Comparison of ENCODE assay signal across 19 cellular contexts in the genomic region with DNA sequence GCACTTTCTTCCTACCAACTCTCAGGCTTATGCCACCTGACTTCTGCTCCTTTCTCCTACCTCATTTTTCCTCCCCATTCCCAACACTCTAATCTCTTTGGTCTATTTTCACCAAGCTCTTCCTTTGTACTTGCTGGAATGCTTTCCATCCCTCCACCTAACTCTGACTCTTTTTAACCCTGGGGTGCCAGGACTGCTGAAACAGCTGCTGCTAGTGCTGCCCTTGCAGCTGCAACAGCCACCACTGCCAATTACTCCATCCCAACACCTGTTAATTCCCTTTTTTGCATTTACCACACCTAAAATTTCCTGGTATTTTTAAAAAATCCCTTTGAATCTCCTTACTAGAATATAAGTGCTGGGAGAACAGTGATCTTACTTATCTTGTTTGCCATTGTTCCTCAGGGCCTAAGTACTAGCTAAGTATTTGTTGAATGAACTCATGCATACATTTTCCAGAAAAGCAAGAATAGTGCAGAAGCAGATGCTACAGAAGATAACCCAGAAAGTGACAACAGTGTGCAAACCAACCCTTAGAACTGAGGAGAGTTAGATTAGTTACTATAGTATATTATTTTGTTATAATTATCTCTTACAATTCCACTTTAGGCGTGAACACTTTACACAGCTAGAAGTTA. TPM values are rescaled to one million over a fixed set of nuclear protein-coding genes. Genes with fewer than 3 reads are reported as not detected.
DNase-seq lines count a peak whose midpoint lies in the region; TF ChIP-seq lines count a peak whose summit lies in the region.
"Had no signal": no experiment of that assay in that cellular context is flagged by ENCODE, and none has a peak within 500 bp of the region (broad histone marks: within the 10 kb centered on the region; RNA-seq: fewer than 3 reads in every experiment).

No MANE protein-coding gene starts in this region.

- H3K4ac ChIP-seq in trophoblast cell (ENCODE audit: low read depth, low read length), result no peak overlapping the region

- peak overlapping the region; percentile 57 for H3K27ac ChIP-seq in Karpas-422 (ENCODE audit: low read length)
- H3K27ac ChIP-seq in trophoblast cell (ENCODE audit: low read depth, low read length), result no peak overlapping the region
- H3K27ac ChIP-seq in ascending aorta, result no peak overlapping the region
- H3K27ac ChIP-seq: 22Rv1, C4-2B, PC-9, RWPE1 had no signal

- no peak overlapping the region for H3K23ac ChIP-seq in trophoblast cell (ENCODE audit: low read length)

- peaks cover 15% of the 10 kb centered on the region for H3K36me3 ChIP-seq in Karpas-422 (ENCODE audit: insufficient read depth, low read length)
- no peaks in the 10 kb centered on the region for H3K36me3 ChIP-seq in trophoblast cell (ENCODE audit: control insufficient read depth in 1 of 2, insufficient read depth in 2 of 2, low read length in 2 of 2)
- H3K36me3 ChIP-seq in ascending aorta, result peaks cover 0 to 10% of the 10 kb centered on the region in 2 donors
- H3K36me3 ChIP-seq in MG63, result peaks cover 5% of the 10 kb centered on the region

- H3K14ac ChIP-seq in trophoblast cell (ENCODE audit: low read length), result no peak overlapping the region

- H3K27me3 ChIP-seq in Karpas-422 (ENCODE audit: low read length) (no peaks in the 10 kb centered on the region), trophoblast cell (ENCODE audit: insufficient read depth, low read length) (no peaks in the 10 kb centered on the region), ascending aorta (no peaks in the 10 kb centered on the region), MG63 (no peaks in the 10 kb centered on the region)

- H2AK5ac ChIP-seq in trophoblast cell (ENCODE audit: low read length), result no peak overlapping the region

- H4K8ac ChIP-seq in trophoblast cell (ENCODE audit: low read depth, low read length), result no peak overlapping the region

- no peak for TF ChIP-seq POLR2A in erythroblast (IDR thresholded peaks at IDR 0.05; ENCODE audit: low read length)

- H3K9ac ChIP-seq in Karpas-422 (ENCODE audit: low read length), result no peak overlapping the region
- no peak overlapping the region for H3K9ac ChIP-seq in trophoblast cell (ENCODE audit: low read length)

- H3K79me2 ChIP-seq in Karpas-422 (ENCODE audit: low read length) (peaks cover 88% of the 10 kb centered on the region), trophoblast cell (ENCODE audit: control insufficient read depth, insufficient read depth, low read length, poor library complexity) (no peaks in the 10 kb centered on the region)

- H2AFZ ChIP-seq in Karpas-422 (ENCODE audit: low read length) (no peak overlapping the region), trophoblast cell (ENCODE audit: insufficient read depth, low read length, poor library complexity) (no peak overlapping the region)
- H2AFZ ChIP-seq: PC-9 had no signal

- no peak overlapping the region for H2BK5ac ChIP-seq in trophoblast cell (ENCODE audit: low read depth, low read length, poor library complexity)

- H3K79me1 ChIP-seq in trophoblast cell (ENCODE audit: low read length), result no peaks in the 10 kb centered on the region

- no CpG with 5 or more reads among the region's 1 CpG for WGBS in trophoblast cell (ENCODE audit: extremely low coverage, insufficient coverage, insufficient read length)

- no peaks in the 10 kb centered on the region for H3K9me2 ChIP-seq in Karpas-422 (replicated peaks; ENCODE audit: insufficient read depth, low read length)

- no peaks in the 10 kb centered on the region for H4K20me1 ChIP-seq in Karpas-422 (ENCODE audit: insufficient read depth, low read depth, low read length)

- H3K4me2 ChIP-seq in Karpas-422 (ENCODE audit: low read depth, low read length, poor library complexity, severe bottlenecking) (peak overlapping the region; percentile 28), trophoblast cell (ENCODE audit: low read length) (no peak overlapping the region)
- H3K4me2 ChIP-seq: PC-9 had no signal

- no peak overlapping the region for H2BK12ac ChIP-seq in trophoblast cell (ENCODE audit: low read length)

- H3K4me3 ChIP-seq in Karpas-422 (ENCODE audit: low read length), result no peak overlapping the region
- H3K4me3 ChIP-seq in trophoblast cell (ENCODE audit: low read depth, low read length), result no peak overlapping the region
- no peak overlapping the region for H3K4me3 ChIP-seq in ascending aorta
- no peak overlapping the region for H3K4me3 ChIP-seq in MG63
- H3K4me3 ChIP-seq: PC-9 had no signal

- H4K12ac ChIP-seq in trophoblast cell (ENCODE audit: low read depth, low read length), result no peak overlapping the region

- H3K4me1 ChIP-seq in Karpas-422 (ENCODE audit: low read length) (peaks cover 56% of the 10 kb centered on the region), trophoblast cell (ENCODE audit: control insufficient read depth in 1 of 2, insufficient read depth in 2 of 2, low read length in 2 of 2) (peaks cover 2 to 4% of the 10 kb centered on the region in 2 experiments), ascending aorta (peaks cover 0 to 3% of the 10 kb centered on the region in 2 donors)

- H4K91ac ChIP-seq in trophoblast cell (ENCODE audit: low read depth, low read length), result no peak overlapping the region

- no peak for TF ChIP-seq CTCF in ascending aorta (IDR thresholded peaks at IDR 0.05)

- H2BK120ac ChIP-seq in trophoblast cell (ENCODE audit: insufficient read depth, low read length, poor library complexity), result no peak overlapping the region

- DNase-seq in DMS 273 (lab: John Stamatoyannopoulos, UW; ENCODE audit: unreplicated experiment) (peak; percentile 5), DMS 273 treated with DMSO at 0.1 percent for 48 hours (lab: John Stamatoyannopoulos, UW) (no peak), Karpas-422 (no peak), erythroblast (lab: John Stamatoyannopoulos, UW) (peak; percentile 24 to 52), trophoblast cell (peak; percentile 14 to 75), ascending aorta (ENCODE audit: low spot score in 2 of 2) (no peak), medulla oblongata (ENCODE audit: extremely low spot score) (no peak), MG63 (no peak)
- DNase-seq: AML-193, GF-D8, HCEC 1CT, NCI-H1417 treated with DMSO at 0.1 percent for 48 hours, NCI-H187 treated with DMSO at 0.1 percent for 48 hours, NCI-H345, NCI-H524 treated with DMSO at 0.1 percent for 48 hours had no signal

- intact Hi-C loops in ascending aorta (cut with DNase I), result no loop called here

- peak overlapping the region; percentile 82 for H3K18ac ChIP-seq in trophoblast cell (ENCODE audit: low read length)

- H3K9me3 ChIP-seq in Karpas-422 (ENCODE audit: low read length) (no peaks in the 10 kb centered on the region), trophoblast cell (ENCODE audit: insufficient read depth, low read depth, low read length) (no peaks in the 10 kb centered on the region), ascending aorta (no peaks in the 10 kb centered on the region), MG63 (no peaks in the 10 kb centered on the region)

RNA-seq across cellular contexts. Expression of a gene that starts 11.5 kb away (rescaled TPM):
- total RNA-seq in Karpas-422 (2014; rRNA removed; shearing (Covaris generic); ENCODE audit: low replicate concordance), result 33.2 and 36.9 TPM in 2 replicates
- polyA plus RNA-seq in trophoblast cell (2013), result 6.8 and 7.6 TPM in 2 replicates
- 18.4 TPM for total RNA-seq in ascending aorta
- 33.9 and 51.1 TPM in 2 replicates for total RNA-seq in MG63 (2014; rRNA removed; shearing (Covaris generic); ENCODE audit: low replicate concordance)

Comparison
In these comparisons a context has a peak if more than half of its experiments do, and no peak if none do; other contexts are left out.
1. DNase-seq: peak in DMS 273 (single experiment), erythroblast (2 of 2) and trophoblast cell (2 of 2); none in DMS 273 treated with DMSO at 0.1 percent for 48 hours (single experiment), Karpas-422 (single experiment), ascending aorta (0 of 2), medulla oblongata (single experiment) and MG63 (single experiment).